In genomic region chr17:30336369-30337171, GRCh38 we compare ENCODE assay signal across 8 cellular contexts. TPM values are rescaled to one million over a fixed set of nuclear protein-coding genes. Genes with fewer than 3 reads are reported as not detected.
A peak's percentile ranks its signal among the peaks of the same experiment; 100 is the strongest.
DNase-seq lines count a peak whose midpoint lies in the region; ATAC-seq and TF ChIP-seq lines count a peak whose summit lies in the region.

No MANE protein-coding gene starts in this region.

- H3K4me2 ChIP-seq in SU-DHL-6 (ENCODE audit: low read depth, low read length, poor library complexity, severe bottlenecking) = peak overlapping the region; percentile 26

- no peak for TF ChIP-seq POLR2A in NB4 (IDR thresholded peaks at IDR 0.05; ENCODE audit: extremely low read depth, insufficient read length)
- TF ChIP-seq POLR2A in stomach (IDR thresholded peaks at IDR 0.05) = no peak

- H2AFZ ChIP-seq in SU-DHL-6 (ENCODE audit: low read depth, low read length, severe bottlenecking) = peak overlapping the region; percentile 55

- H3K9me3 ChIP-seq in SU-DHL-6 (ENCODE audit: insufficient read depth, low read length) (no peaks in the 10 kb centered on the region), stomach (no peaks in the 10 kb centered on the region)

- no peaks in the 10 kb centered on the region for H3F3A ChIP-seq in SU-DHL-6 (ENCODE audit: insufficient read depth)

- H3K27me3 ChIP-seq in SU-DHL-6 (ENCODE audit: low read length) (no peaks in the 10 kb centered on the region), stomach (no peaks in the 10 kb centered on the region)

- H3K36me3 ChIP-seq in SU-DHL-6 (ENCODE audit: low read length) = no peaks in the 10 kb centered on the region
- H3K36me3 ChIP-seq in stomach = no peaks in the 10 kb centered on the region

- H3K9ac ChIP-seq in SU-DHL-6 (ENCODE audit: low read length) = no peak overlapping the region

- H3K4me3 ChIP-seq in NB4 (ENCODE audit: low read depth, low read length) (no peak overlapping the region), SU-DHL-6 (ENCODE audit: insufficient read depth, low read length, poor library complexity, severe bottlenecking) (no peak overlapping the region), stomach (no peak overlapping the region)

- intact Hi-C loops in stomach (cut with DNase I; ENCODE audit: low total_unique reads) = no loop called here
- intact Hi-C loops in posterior vena cava (cut with DNase I) = no loop called here

- no peaks in the 10 kb centered on the region for H3K79me2 ChIP-seq in SU-DHL-6 (ENCODE audit: insufficient read depth, low read length)

- WGBS in stomach, 5 donors = 37 to 51% (median 42%) methylated on average over 8 of the region's 8 CpGs

- H4K20me1 ChIP-seq in SU-DHL-6 (ENCODE audit: low read depth, low read length) = no peaks in the 10 kb centered on the region

- no peak for ATAC-seq in HG03175 (IDR thresholded peaks at IDR 0.05; ENCODE audit: unreplicated experiment)

- no peak overlapping the region for H3K27ac ChIP-seq in SU-DHL-6 (ENCODE audit: low read depth, low read length)
- H3K27ac ChIP-seq in stomach = no peak overlapping the region

- H3K4me1 ChIP-seq in stomach = peaks cover 0 to 16% (median 15%) of the 10 kb centered on the region in 4 donors

- no peak for TF ChIP-seq EP300 in stomach (IDR thresholded peaks at IDR 0.05)

- no peaks in the 10 kb centered on the region for H3K9me2 ChIP-seq in SU-DHL-6 (replicated peaks; ENCODE audit: insufficient read depth, low read length)

- TF ChIP-seq CTCF in GM10266 (IDR thresholded peaks at IDR 0.05; ENCODE audit: control insufficient read depth, insufficient read depth, low read depth, missing control alignments) = peak; percentile 49
- TF ChIP-seq CTCF in NB4 (IDR thresholded peaks at IDR 0.05; ENCODE audit: low read depth, low read length) = peak; percentile 53
- peak; percentile 88 for TF ChIP-seq CTCF in SU-DHL-6 (IDR thresholded peaks at IDR 0.05; ENCODE audit: insufficient read depth, low read length, poor library complexity, severe bottlenecking)
- peak in 5 of 7 experiments; percentile 37 to 61 (median 48) for TF ChIP-seq CTCF in stomach (IDR thresholded peaks at IDR 0.05)

- DNase-seq in GM10266 (ENCODE audit: extremely low spot score) (peak; percentile 38), NB4 (ENCODE audit: low read depth) (peak; percentile 80), amniotic epithelial cell (ENCODE audit: low read depth) (peak; percentile 46), left kidney (ENCODE audit: low read depth, low spot score) (peak; percentile 67), stomach (peak; percentile 50), posterior vena cava (ENCODE audit: low spot score) (no peak)

RNA-seq across cellular contexts. Expression of gene TMIGD1, which starts 2.7 kb away (rescaled TPM):
- total RNA-seq in stomach (1 to 10 TPM in 1 of 5 donors, not detected in 4; 1.1 TPM), posterior vena cava (not detected)
- not detected for polyA plus RNA-seq in stomach

RNA-seq across cellular contexts. Expression of gene CPD, which starts 42.2 kb away (rescaled TPM):
- 100 to 1,000 TPM in 1 of 5 donors, 10 to 100 TPM in 4; 19.8 to 278 (median 52.9) TPM for total RNA-seq in stomach
- polyA plus RNA-seq in stomach = 1 to 10 TPM; 4.1 to 8.0 (median 6.8) TPM
- total RNA-seq in posterior vena cava = 10 to 100 TPM; 39.8 to 40.4 TPM

RNA-seq across cellular contexts. Expression of gene BLMH, which starts 44.8 kb away (rescaled TPM):
- total RNA-seq in stomach (10 to 100 TPM in 3 of 5 donors, 1 to 10 TPM in 1, not detected in 1; 5.4 to 32.4 (median 28.4) TPM), posterior vena cava (10 to 100 TPM; 23.3 to 28.4 TPM)
- polyA plus RNA-seq in stomach = 10 to 100 TPM; 12.8 to 14.7 (median 14.4) TPM
